Comparison of ENCODE assay signal across 8 cellular contexts in genomic region chr3:42961633-42962032, GRCh38. TPM values are rescaled to one million over a fixed set of nuclear protein-coding genes. Genes with fewer than 3 reads are reported as not detected.
A peak's percentile ranks its signal among the peaks of the same experiment; 100 is the strongest.
DNase-seq lines count a peak whose midpoint lies in the region; ATAC-seq and TF ChIP-seq lines count a peak whose summit lies in the region.

No MANE protein-coding gene starts in this region.

- peak; percentile 18 for DNase-seq in NOMO-1 treated with DMSO at 0.1 percent for 48 hours (lab: John Stamatoyannopoulos, UW; ENCODE audit: unreplicated experiment)
- no peak for DNase-seq in NOMO-1 treated with dmso at 0.1 percent for 144 hours (lab: John Stamatoyannopoulos, UW; ENCODE audit: unreplicated experiment)
- DNase-seq in LHCN-M2 (ENCODE audit: low read depth) = peak; percentile 36
- peak; percentile 62 for DNase-seq in epithelial cell of esophagus (ENCODE audit: low read depth)
- peak; percentile 22 for DNase-seq in middle frontal gyrus (ENCODE audit: extremely low spot score, low spot score)

- H3K27ac Mint-ChIP-seq in activated T-helper 17 cell treated with anti-CD3 and anti-CD28 coated beads, Interleukin-2, amount 50 U/mL, for 72 hours = no peak overlapping the region

- H3K9me3 ChIP-seq in SU-DHL-6 (ENCODE audit: insufficient read depth, low read length) = no peaks in the 10 kb centered on the region

- H3K36me3 ChIP-seq in SU-DHL-6 (ENCODE audit: low read length) = no peaks in the 10 kb centered on the region

- ATAC-seq in HG03571 (IDR thresholded peaks at IDR 0.05; ENCODE audit: unreplicated experiment) = no peak
- ATAC-seq in activated T-helper 17 cell treated with anti-CD3 and anti-CD28 coated beads, Interleukin-2, amount 50 U/mL, for 72 hours (replicated peaks) = no peak

- H2AFZ ChIP-seq in SU-DHL-6 (ENCODE audit: low read depth, low read length, severe bottlenecking) = no peak overlapping the region

- no peaks in the 10 kb centered on the region for H3K9me2 ChIP-seq in SU-DHL-6 (replicated peaks; ENCODE audit: insufficient read depth, low read length)

- no peaks in the 10 kb centered on the region for H3K9me3 Mint-ChIP-seq in activated T-helper 17 cell treated with anti-CD3 and anti-CD28 coated beads, Interleukin-2, amount 50 U/mL, for 72 hours

- peaks cover 4% of the 10 kb centered on the region for H3K4me1 Mint-ChIP-seq in activated T-helper 17 cell treated with anti-CD3 and anti-CD28 coated beads, Interleukin-2, amount 50 U/mL, for 72 hours

- H3K4me3 ChIP-seq in SU-DHL-6 (ENCODE audit: insufficient read depth, low read length, poor library complexity, severe bottlenecking) (no peak overlapping the region), epithelial cell of esophagus (ENCODE audit: low read length) (no peak overlapping the region)

- TF ChIP-seq CTCF in SU-DHL-6 (IDR thresholded peaks at IDR 0.05; ENCODE audit: insufficient read depth, low read length, poor library complexity, severe bottlenecking) = peak; percentile 22
- TF ChIP-seq CTCF in epithelial cell of esophagus (IDR thresholded peaks at IDR 0.05; ENCODE audit: insufficient read depth, low read depth, low read length, missing control alignments) = peak; percentile 71

- no peaks in the 10 kb centered on the region for H3K27me3 Mint-ChIP-seq in activated T-helper 17 cell treated with anti-CD3 and anti-CD28 coated beads, Interleukin-2, amount 50 U/mL, for 72 hours

- no peaks in the 10 kb centered on the region for H3K79me2 ChIP-seq in SU-DHL-6 (ENCODE audit: insufficient read depth, low read length)

- no peak overlapping the region for H3K4me2 ChIP-seq in SU-DHL-6 (ENCODE audit: low read depth, low read length, poor library complexity, severe bottlenecking)

- no peaks in the 10 kb centered on the region for H3K27me3 ChIP-seq in SU-DHL-6 (ENCODE audit: low read length)

- H3F3A ChIP-seq in SU-DHL-6 (ENCODE audit: insufficient read depth) = no peaks in the 10 kb centered on the region

- H3K4me3 Mint-ChIP-seq in activated T-helper 17 cell treated with anti-CD3 and anti-CD28 coated beads, Interleukin-2, amount 50 U/mL, for 72 hours = no peak overlapping the region

- no peaks in the 10 kb centered on the region for H4K20me1 ChIP-seq in SU-DHL-6 (ENCODE audit: low read depth, low read length)

- no peak overlapping the region for H3K27ac ChIP-seq in SU-DHL-6 (ENCODE audit: low read depth, low read length)

- no peaks in the 10 kb centered on the region for H3K36me3 Mint-ChIP-seq in activated T-helper 17 cell treated with anti-CD3 and anti-CD28 coated beads, Interleukin-2, amount 50 U/mL, for 72 hours (ENCODE audit: low read depth)

- H3K9ac ChIP-seq in SU-DHL-6 (ENCODE audit: low read length) = no peak overlapping the region

RNA-seq across cellular contexts. Expression of gene GASK1A, which starts 17.5 kb away (rescaled TPM):
- total RNA-seq in LHCN-M2 (2014; rRNA removed) = not detected in 2 replicates
- polyA plus RNA-seq in LHCN-M2 (2012) = not detected
- total RNA-seq in activated T-helper 17 cell treated with anti-CD3 and anti-CD28 coated beads, Interleukin-2, amount 50 U/mL, for 72 hours = not detected

RNA-seq across cellular contexts. Expression of gene ZNF662, which starts 55.7 kb away (rescaled TPM):
- total RNA-seq in LHCN-M2 (2014; rRNA removed) = 1.3 and 1.4 TPM in 2 replicates
- polyA plus RNA-seq in LHCN-M2 (2012) = 1.4 TPM
- under 1 TPM; 0.06 to 0.24 TPM for total RNA-seq in activated T-helper 17 cell treated with anti-CD3 and anti-CD28 coated beads, Interleukin-2, amount 50 U/mL, for 72 hours
